Comparison of ENCODE assay signal across 8 cellular contexts in the genomic region with DNA sequence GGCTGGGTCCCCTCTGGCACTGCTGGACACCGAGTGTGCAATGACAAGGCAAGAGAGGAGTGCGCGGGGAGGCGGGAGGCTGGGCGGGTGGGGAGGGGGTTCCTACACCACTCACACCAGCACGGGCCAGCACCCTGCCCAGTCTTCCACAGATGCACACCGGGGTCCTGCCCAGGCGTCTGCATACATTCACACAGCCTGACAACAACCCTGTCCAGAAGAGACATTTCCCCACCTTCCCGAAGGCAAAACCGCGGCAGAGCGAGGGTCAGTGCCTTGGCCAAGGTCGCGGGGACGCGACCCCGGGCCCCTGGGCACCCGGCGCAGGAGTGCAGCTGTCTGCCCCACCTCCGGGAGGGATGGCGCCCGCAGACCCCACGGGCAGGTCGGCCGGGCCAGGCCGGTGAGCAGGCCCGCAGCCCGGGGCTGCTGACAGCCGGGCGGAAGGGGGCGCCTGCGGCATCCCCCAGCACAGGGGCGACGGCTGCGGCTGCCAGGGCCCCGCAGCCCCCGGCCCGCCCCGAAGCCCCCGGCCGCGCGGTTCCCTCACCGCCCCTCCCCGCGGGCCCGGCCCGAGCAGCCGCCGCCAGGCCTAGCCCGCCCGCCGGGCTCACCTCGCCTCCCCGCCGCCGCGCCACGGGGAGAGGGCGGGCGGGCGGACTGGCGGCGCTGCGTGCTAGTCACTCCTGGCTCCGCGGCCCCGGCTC. TPM values are rescaled to one million over a fixed set of nuclear protein-coding genes. Genes with fewer than 3 reads are reported as not detected.
A peak's percentile ranks its signal among the peaks of the same experiment; 100 is the strongest.
DNase-seq lines count a peak whose midpoint lies in the region; FAIRE-seq and TF ChIP-seq lines count a peak whose summit lies in the region.

No MANE protein-coding gene starts in this region.

- TF ChIP-seq CTCF in HEK293 (tag by site-specific recombination; IDR thresholded peaks at IDR 0.05) = no peak
- TF ChIP-seq CTCF in astrocyte of the spinal cord (IDR thresholded peaks at IDR 0.05; ENCODE audit: low read depth, low read length) = peak; percentile 24
- TF ChIP-seq CTCF in kidney (IDR thresholded peaks at IDR 0.05; ENCODE audit: borderline replicate concordance, extremely low read depth, insufficient read depth) = no peak

- intact Hi-C loops in kidney (cut with DNase I) = loop anchor here (10.0 kb wide), 1 partner anchor 173 kb away; no protein-coding TSS in a partner anchor

- FAIRE-seq in kidney (lab: Jason Lieb, UNC) = no peak

- H3K4me1 ChIP-seq in HEK293 (ENCODE audit: control insufficient read depth, insufficient read depth, low read length) (0 out of 2 replicates have a peak, but pooled peaks cover 3% of the 10 kb centered on the region), kidney (ENCODE audit: control insufficient read depth in 1 of 2, insufficient read depth in 1 of 2, low read depth in 1 of 2, low read length in 2 of 2) (peaks cover 0 to 16% of the 10 kb centered on the region in 2 donors)

- H3K36me3 ChIP-seq in HEK293 (ENCODE audit: control insufficient read depth in 2 of 2, insufficient read depth in 1 of 2, low read length in 2 of 2) = peaks cover 7 to 22% of the 10 kb centered on the region in 2 experiments
- no peaks in the 10 kb centered on the region for H3K36me3 ChIP-seq in kidney (ENCODE audit: control insufficient read depth in 1 of 2, insufficient read depth in 2 of 2, low read length in 2 of 2)

- peaks cover 3% of the 10 kb centered on the region for H3K9me3 Mint-ChIP-seq in activated naive CD4-positive, alpha-beta T cell treated with anti-CD3 and anti-CD28 coated beads, Interleukin-2, amount 10 ng/mL, durations not matched to agents 7 days and 5 days
- no peaks in the 10 kb centered on the region for H3K9me3 Mint-ChIP-seq in stimulated activated naive CD8-positive, alpha-beta T cell treated with anti-CD3 and anti-CD28 coated beads, Interleukin-15, Interleukin-2, amounts not matched to agents 100 ng/mL and 50 ng/mL, for 24 hours

- no peaks in the 10 kb centered on the region for H3K27me3 Mint-ChIP-seq in activated naive CD4-positive, alpha-beta T cell treated with anti-CD3 and anti-CD28 coated beads, Interleukin-2, amount 10 ng/mL, durations not matched to agents 7 days and 5 days
- H3K27me3 Mint-ChIP-seq in stimulated activated naive CD8-positive, alpha-beta T cell treated with anti-CD3 and anti-CD28 coated beads, Interleukin-15, Interleukin-2, amounts not matched to agents 100 ng/mL and 50 ng/mL, for 24 hours = no peaks in the 10 kb centered on the region

- in situ Hi-C loops in astrocyte of the spinal cord (cut with HindIII; ENCODE audit: low sequenced_read_pairs) = no loop called here

- no peak for DNase-seq in activated naive CD4-positive, alpha-beta T cell treated with anti-CD3 and anti-CD28 coated beads, Interleukin-2, amount 10 ng/mL, durations not matched to agents 7 days and 5 days
- no peak for DNase-seq in activated naive CD4-positive, alpha-beta T cell treated with anti-CD3 and anti-CD28 coated beads, Interleukin-2, amount 50 U/mL, for 16 hours
- DNase-seq in LoVo (ENCODE audit: low spot score) (peak; percentile 32), astrocyte of the spinal cord (ENCODE audit: low read depth, low spot score) (no peak), kidney (peak; percentile 80), NCI-H2029 (lab: John Stamatoyannopoulos, UW) (no peak)

- CTCF ChIA-PET in activated naive CD4-positive, alpha-beta T cell treated with anti-CD3 and anti-CD28 coated beads, Interleukin-2, amount 10 ng/mL, durations not matched to agents 7 days and 5 days (lab: Charles Lee) = interaction anchor here (1.1 to 2.2 kb wide), 4 partner anchors 15 to 181 kb away, joined by 3 to 11 read pairs (median 4); no protein-coding TSS in a partner anchor
- CTCF ChIA-PET in HEK293 (lab: Yijun Ruan, JAX) = interaction anchor here (0.6 to 2.8 kb wide), 7 partner anchors 30 to 180 kb away, joined by 3 to 11 read pairs (median 4); partner anchors contain the start of gene RASGEF1C

- H3K4me1 Mint-ChIP-seq in activated naive CD4-positive, alpha-beta T cell treated with anti-CD3 and anti-CD28 coated beads, Interleukin-2, amount 10 ng/mL, durations not matched to agents 7 days and 5 days = peaks cover 40% of the 10 kb centered on the region
- H3K4me1 Mint-ChIP-seq in stimulated activated naive CD8-positive, alpha-beta T cell treated with anti-CD3 and anti-CD28 coated beads, Interleukin-15, Interleukin-2, amounts not matched to agents 100 ng/mL and 50 ng/mL, for 24 hours (ENCODE audit: low read depth) = peaks cover 30% of the 10 kb centered on the region

- H3K9ac ChIP-seq in kidney (ENCODE audit: low read length in 2 of 2) = peak overlapping the region in 1 of 2 donors; percentile 51

- peak overlapping the region; percentile 45; the same call in 1 of the 2 replicates for H3K27ac ChIP-seq in HEK293 (ENCODE audit: extremely low read depth, low read depth, low read length)
- H3K27ac ChIP-seq in kidney (ENCODE audit: low read depth in 2 of 2, low read length in 2 of 2) = no peak overlapping the region

- peak overlapping the region; percentile 90 for H3K4me3 ChIP-seq in HEK293 (ENCODE audit: low read depth, low read length)
- H3K4me3 ChIP-seq in astrocyte of the spinal cord (ENCODE audit: low read depth, low read length) = peak overlapping the region; percentile 64
- peak overlapping the region; percentile 63 to 66 for H3K4me3 ChIP-seq in kidney (ENCODE audit: low read length in 2 of 2)

- peak overlapping the region; percentile 83 for H3K27ac Mint-ChIP-seq in activated naive CD4-positive, alpha-beta T cell treated with anti-CD3 and anti-CD28 coated beads, Interleukin-2, amount 10 ng/mL, durations not matched to agents 7 days and 5 days
- H3K27ac Mint-ChIP-seq in stimulated activated naive CD8-positive, alpha-beta T cell treated with anti-CD3 and anti-CD28 coated beads, Interleukin-15, Interleukin-2, amounts not matched to agents 100 ng/mL and 50 ng/mL, for 24 hours = peak overlapping the region; percentile 63

- peaks cover 23% of the 10 kb centered on the region for H3K36me3 Mint-ChIP-seq in activated naive CD4-positive, alpha-beta T cell treated with anti-CD3 and anti-CD28 coated beads, Interleukin-2, amount 10 ng/mL, durations not matched to agents 7 days and 5 days
- H3K36me3 Mint-ChIP-seq in stimulated activated naive CD8-positive, alpha-beta T cell treated with anti-CD3 and anti-CD28 coated beads, Interleukin-15, Interleukin-2, amounts not matched to agents 100 ng/mL and 50 ng/mL, for 24 hours (ENCODE audit: low read depth) = peaks cover 18% of the 10 kb centered on the region

- no peaks in the 10 kb centered on the region for H3K9me3 ChIP-seq in HEK293 (ENCODE audit: control insufficient read depth, insufficient read depth, low read depth, low read length)
- no peaks in the 10 kb centered on the region for H3K9me3 ChIP-seq in kidney (ENCODE audit: control insufficient read depth in 1 of 2, low read length in 2 of 2)

- H3K4me3 Mint-ChIP-seq in activated naive CD4-positive, alpha-beta T cell treated with anti-CD3 and anti-CD28 coated beads, Interleukin-2, amount 10 ng/mL, durations not matched to agents 7 days and 5 days = peak overlapping the region; percentile 95
- H3K4me3 Mint-ChIP-seq in stimulated activated naive CD8-positive, alpha-beta T cell treated with anti-CD3 and anti-CD28 coated beads, Interleukin-15, Interleukin-2, amounts not matched to agents 100 ng/mL and 50 ng/mL, for 24 hours = peak overlapping the region; percentile 93

- POLR2A ChIA-PET in HEK293 (lab: Yijun Ruan, JAX) = no interaction called here

TF ChIP-seq in HEK293, 187 proteins besides CTCF, POLR2A, EP300 and RAD21:
- TF ChIP-seq ZBTB20 (tag by site-specific recombination; IDR thresholded peaks at IDR 0.05) (peak; percentile 94), ZNF157 (tag by site-specific recombination; IDR thresholded peaks at IDR 0.05) (no peak), ZNF660 (tag by site-specific recombination; IDR thresholded peaks at IDR 0.05) (peak; percentile 43; the same call in 1 of the 2 replicates), GLIS1 (tag by site-specific recombination; IDR thresholded peaks at IDR 0.05) (peak; percentile 47; the same call in 1 of the 2 replicates), BCL11B (tag by site-specific recombination; IDR thresholded peaks at IDR 0.05; ENCODE audit: low read depth) (no peak), ZBTB8A (tag by site-specific recombination; IDR thresholded peaks at IDR 0.05) (peak; percentile 47; the same call in 1 of the 2 replicates), GLIS2 (tag by site-specific recombination; IDR thresholded peaks at IDR 0.05) (0 out of 2 replicates have a peak, but pooled peaks have one; percentile 46), ZNF335 (tag by site-specific recombination; conservative IDR thresholded peaks at IDR 0.05) (peak; percentile 53)
- TF ChIP-seq, protein P1, sequence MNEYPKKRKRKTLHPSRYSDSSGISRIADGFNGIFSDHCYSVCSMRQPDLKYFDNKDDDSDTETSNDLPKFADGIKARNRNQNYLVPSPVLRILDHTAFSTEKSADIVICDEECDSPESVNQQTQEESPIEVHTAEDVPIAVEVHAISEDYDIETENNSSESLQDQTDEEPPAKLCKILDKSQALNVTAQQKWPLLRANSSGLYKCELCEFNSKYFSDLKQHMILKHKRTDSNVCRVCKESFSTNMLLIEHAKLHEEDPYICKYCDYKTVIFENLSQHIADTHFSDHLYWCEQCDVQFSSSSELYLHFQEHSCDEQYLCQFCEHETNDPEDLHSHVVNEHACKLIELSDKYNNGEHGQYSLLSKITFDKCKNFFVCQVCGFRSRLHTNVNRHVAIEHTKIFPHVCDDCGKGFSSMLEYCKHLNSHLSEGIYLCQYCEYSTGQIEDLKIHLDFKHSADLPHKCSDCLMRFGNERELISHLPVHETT (tag by site-specific recombination; IDR thresholded peaks at IDR 0.05) = no peak
TF ChIP-seq in HEK293: peak in this region for 6.

RNA-seq across cellular contexts. Expression of gene MAPK9, which starts 0.5 kb away (rescaled TPM):
- 30.9 TPM for total RNA-seq in kidney
- polyA plus RNA-seq in kidney (ENCODE audit: insufficient read depth, low read depth, low replicate concordance) = 17.3 TPM

Comparison
In these comparisons a context has a peak if more than half of its experiments do, and no peak if none do; other contexts are left out.
1. DNase-seq: peak in LoVo (single experiment) and kidney (single experiment); none in activated naive CD4-positive, alpha-beta T cell treated with anti-CD3 and anti-CD28 coated beads, Interleukin-2, amount 10 ng/mL, durations not matched to agents 7 days and 5 days (single experiment), activated naive CD4-positive, alpha-beta T cell treated with anti-CD3 and anti-CD28 coated beads, Interleukin-2, amount 50 U/mL, for 16 hours (single experiment), astrocyte of the spinal cord (single experiment) and NCI-H2029 (single experiment).
2. Peak in every context shown above with its lines, with median percentiles within 50 percentile points of each other: H3K4me3 ChIP-seq.